ENCODE assay signal across 1 cellular context in genomic region chr7:99385564-99385963, GRCh38.
TF ChIP-seq lines count a peak whose summit lies in the region.

No MANE protein-coding gene starts in this region.

TF ChIP-seq in HEK293, 187 proteins besides CTCF, POLR2A, EP300 and RAD21:
- no peak for TF ChIP-seq PRDM2 (tag by site-specific recombination; IDR thresholded peaks at IDR 0.05; ENCODE audit: borderline replicate concordance)
- no peak for TF ChIP-seq GLIS1 (tag by site-specific recombination; IDR thresholded peaks at IDR 0.05)
- TF ChIP-seq GLIS2 (tag by site-specific recombination; IDR thresholded peaks at IDR 0.05), result peak; percentile 35; the same call in 1 of the 2 replicates
